ENCODE assay signal across 33 cellular contexts in genomic region chr3:44248152-44248551, GRCh38. TPM values are rescaled to one million over a fixed set of nuclear protein-coding genes. Genes with fewer than 3 reads are reported as not detected.
"Had no signal": no experiment of that assay in that cellular context is flagged by ENCODE, and none has a peak within 500 bp of the region (broad histone marks: within the 10 kb centered on the region; RNA-seq: fewer than 3 reads in every experiment).

No MANE protein-coding gene starts in this region.

- DNase-seq: islet precursor cell; left ventricle myocardium inferior; mesendoderm; naive B cell; natural killer cell; nephron progenitor cell; ovary; right lobe of liver; stimulated activated CD4-positive, alpha-beta T cell treated with anti-CD3 and anti-CD28 coated beads, Interleukin-1b, Interleukin-23, amount 100 ng/mL, for 48 hours; stimulated activated CD4-positive, alpha-beta T cell treated with anti-CD3 and anti-CD28 coated beads, Interleukin-2, amount 100 ng/mL, for 48 hours; stimulated activated CD4-positive, alpha-beta T cell treated with anti-CD3 and anti-CD28 coated beads, Interleukin-4, amount 100 ng/mL, for 4 hours; stimulated activated CD8-positive, alpha-beta memory T cell treated with anti-CD3 and anti-CD28 coated beads, Interleukin-4, amount 100 ng/mL, for 48 hours; stimulated activated naive CD4-positive, alpha-beta T cell treated with Interleukin-2 at 50 U/mL for 16 hours; stimulated activated naive CD8-positive, alpha-beta T cell treated with anti-CD3 and anti-CD28 coated beads, Interleukin-15, amount 100 ng/mL, for 72 hours; testis; thyroid gland; transverse colon; upper lobe of left lung had no signal

- H3K4me3 ChIP-seq: left ventricle myocardium inferior, lung, ovary, right atrium auricular region, right lobe of liver, smooth muscle cell, testis, thyroid gland, transverse colon, upper lobe of left lung, vagina had no signal

- H3K27me3 ChIP-seq: ovary, right atrium auricular region, right lobe of liver, testis, thyroid gland, upper lobe of left lung, vagina had no signal

- H3K9me3 ChIP-seq: ovary, testis, thyroid gland had no signal

- H3K4me1 ChIP-seq: left ventricle myocardium inferior, right atrium auricular region, testis, thyroid gland, transverse colon, vagina had no signal

- H3K36me3 ChIP-seq: left ventricle myocardium inferior, ovary, right atrium auricular region, right lobe of liver, thyroid gland, transverse colon, upper lobe of left lung, vagina had no signal

- ATAC-seq: natural killer cell; right lobe of liver; stimulated activated memory B cell treated with anti-CD40 and anti-IgM and Interleukin-4, amounts not matched to agents 10 μg/mL and 1 μg/mL and 100 μg/mL, for 72 hours; stimulated activated naive CD8-positive, alpha-beta T cell treated with anti-CD3 and anti-CD28 coated beads, Interleukin-15, amount 100 ng/mL, for 72 hours had no signal

- H3K27ac ChIP-seq: left ventricle myocardium inferior, ovary, right atrium auricular region, right lobe of liver, testis, thyroid gland, transverse colon, upper lobe of left lung, vagina had no signal

RNA-seq across cellular contexts. Expression of gene TOPAZ1, which starts 6.5 kb away (rescaled TPM):
- total RNA-seq: kidney epithelial cell, left ventricle myocardium inferior, lower leg skin, lung, mesothelial cell of epicardium, mononuclear cell, natural killer cell, omental fat pad, ovary, progenitor cell of endocrine pancreas, pulmonary artery endothelial cell, renal cortical epithelial cell, right atrium auricular region, right lobe of liver, skeletal muscle tissue, smooth muscle cell, transverse colon, upper lobe of left lung, urinary bladder, vagina had no signal
- polyA plus RNA-seq: lung, smooth muscle cell, urinary bladder had no signal
